20 cellular contexts compared by ENCODE assay signal in genomic region chr1:177165069-177165439, GRCh38. TPM values are rescaled to one million over a fixed set of nuclear protein-coding genes. Genes with fewer than 3 reads are reported as not detected.
DNase-seq lines count a peak whose midpoint lies in the region; ATAC-seq and TF ChIP-seq lines count a peak whose summit lies in the region.
"Had no signal": no experiment of that assay in that cellular context is flagged by ENCODE, and none has a peak within 500 bp of the region (broad histone marks: within the 10 kb centered on the region; RNA-seq: fewer than 3 reads in every experiment).

No MANE protein-coding gene starts in this region.

- peak overlapping the region; percentile 100 for H3K4me2 ChIP-seq in H9 (ENCODE audit: insufficient read depth, insufficient read length, low read length)

- no peak overlapping the region for H3K27ac Mint-ChIP-seq in H9
- no peak overlapping the region for H3K27ac Mint-ChIP-seq in glutamatergic neuron (ENCODE audit: unreplicated experiment)
- no peak overlapping the region for H3K27ac Mint-ChIP-seq in activated CD4-positive, alpha-beta T cell treated with anti-CD3 and anti-CD28 coated beads, Interleukin-2, amount 10 ng/mL, durations not matched to agents 7 days and 5 days
- H3K27ac Mint-ChIP-seq: activated CD4-positive, alpha-beta T cell treated with anti-CD3 and anti-CD28 coated beads for 36 hours; activated naive CD8-positive, alpha-beta T cell treated with anti-CD3 and anti-CD28 coated beads, Interleukin-2, amount 10 ng/mL, durations not matched to agents 7 days and 5 days; natural killer cell treated with Interleukin-12 subunit alpha and Interleukin-12 subunit beta and Interleukin-15 and Interleukin-18, amount 100 ng/mL, for 72 hours had no signal

- H2BK12ac ChIP-seq in H9 (ENCODE audit: insufficient read length, low read depth, low read length): no peak overlapping the region

- H3K4me3 Mint-ChIP-seq in H9: peak overlapping the region; percentile 81 to 93
- peak overlapping the region; percentile 95 for H3K4me3 Mint-ChIP-seq in glutamatergic neuron (ENCODE audit: unreplicated experiment)
- no peak overlapping the region for H3K4me3 Mint-ChIP-seq in activated CD4-positive, alpha-beta T cell treated with anti-CD3 and anti-CD28 coated beads, Interleukin-2, amount 10 ng/mL, durations not matched to agents 7 days and 5 days
- H3K4me3 Mint-ChIP-seq: activated CD4-positive, alpha-beta T cell treated with anti-CD3 and anti-CD28 coated beads for 36 hours; activated naive CD8-positive, alpha-beta T cell treated with anti-CD3 and anti-CD28 coated beads, Interleukin-2, amount 10 ng/mL, durations not matched to agents 7 days and 5 days; natural killer cell treated with Interleukin-12 subunit alpha and Interleukin-12 subunit beta and Interleukin-15 and Interleukin-18, amount 100 ng/mL, for 72 hours had no signal

- peak; percentile 37 for ATAC-seq in omental fat pad (ENCODE audit: low FRiP score)
- ATAC-seq in HG03095 (IDR thresholded peaks at IDR 0.05; ENCODE audit: unreplicated experiment): no peak
- no peak for ATAC-seq in GM19397 (IDR thresholded peaks at IDR 0.05; ENCODE audit: unreplicated experiment)
- ATAC-seq: activated CD4-positive, alpha-beta T cell treated with anti-CD3 and anti-CD28 coated beads for 36 hours; lower lobe of right lung; natural killer cell treated with Interleukin-12 subunit alpha and Interleukin-12 subunit beta and Interleukin-15 and Interleukin-18, amount 100 ng/mL, for 72 hours had no signal

- peaks cover 9 to 12% of the 10 kb centered on the region in 2 experiments for H3K4me1 Mint-ChIP-seq in H9
- no peaks in the 10 kb centered on the region for H3K4me1 Mint-ChIP-seq in glutamatergic neuron (ENCODE audit: low read depth, unreplicated experiment)
- no peaks in the 10 kb centered on the region for H3K4me1 Mint-ChIP-seq in activated CD4-positive, alpha-beta T cell treated with anti-CD3 and anti-CD28 coated beads, Interleukin-2, amount 10 ng/mL, durations not matched to agents 7 days and 5 days
- H3K4me1 Mint-ChIP-seq: activated naive CD8-positive, alpha-beta T cell treated with anti-CD3 and anti-CD28 coated beads, Interleukin-2, amount 10 ng/mL, durations not matched to agents 7 days and 5 days had no signal

- no peak overlapping the region for H3K18ac ChIP-seq in H9 (ENCODE audit: insufficient read length, low read depth, low read length)

- CTCF ChIA-PET in activated CD4-positive, alpha-beta T cell treated with anti-CD3 and anti-CD28 coated beads, Interleukin-2, amount 10 ng/mL, durations not matched to agents 7 days and 5 days (lab: Charles Lee): no interaction called here

- H2AK5ac ChIP-seq in H9 (ENCODE audit: insufficient read length, low read length): no peak overlapping the region

- no peak overlapping the region for H4K91ac ChIP-seq in H9 (ENCODE audit: insufficient read length, low read depth, low read length)

- no peaks in the 10 kb centered on the region for H3K4me1 ChIP-seq in H9 (ENCODE audit: insufficient read depth, low read length)
- no peaks in the 10 kb centered on the region for H3K4me1 ChIP-seq in ascending aorta
- H3K4me1 ChIP-seq: lower lobe of right lung had no signal

- no peaks in the 10 kb centered on the region for H3K9me3 Mint-ChIP-seq in H9
- no peaks in the 10 kb centered on the region for H3K9me3 Mint-ChIP-seq in glutamatergic neuron (ENCODE audit: unreplicated experiment)
- H3K9me3 Mint-ChIP-seq in activated CD4-positive, alpha-beta T cell treated with anti-CD3 and anti-CD28 coated beads, Interleukin-2, amount 10 ng/mL, durations not matched to agents 7 days and 5 days: no peaks in the 10 kb centered on the region
- H3K9me3 Mint-ChIP-seq: activated naive CD8-positive, alpha-beta T cell treated with anti-CD3 and anti-CD28 coated beads, Interleukin-2, amount 10 ng/mL, durations not matched to agents 7 days and 5 days had no signal

- H3K27me3 ChIP-seq in H9 (ENCODE audit: insufficient read depth, low read length) (peaks cover 24% of the 10 kb centered on the region), ascending aorta (peaks cover 11% of the 10 kb centered on the region)

- H3K36me3 Mint-ChIP-seq in H9 (ENCODE audit: insufficient read depth in 1 of 3, low read depth in 3 of 3) (peaks cover 0 to 5% (median 0%) of the 10 kb centered on the region in 3 experiments; a peak in 2 of 7 replicates), glutamatergic neuron (ENCODE audit: unreplicated experiment) (peaks cover 5% of the 10 kb centered on the region)
- no peaks in the 10 kb centered on the region for H3K36me3 Mint-ChIP-seq in activated CD4-positive, alpha-beta T cell treated with anti-CD3 and anti-CD28 coated beads, Interleukin-2, amount 10 ng/mL, durations not matched to agents 7 days and 5 days (ENCODE audit: low read depth)

- H3K79me2 ChIP-seq in H9 (ENCODE audit: insufficient read depth, low read length): no peaks in the 10 kb centered on the region

- no peak overlapping the region for H4K5ac ChIP-seq in H9 (ENCODE audit: insufficient read length, low read depth, low read length)

- POLR2A ChIA-PET in activated CD4-positive, alpha-beta T cell treated with anti-CD3 and anti-CD28 coated beads, Interleukin-2, amount 10 ng/mL, durations not matched to agents 7 days and 5 days (lab: Charles Lee): no interaction called here

- H3K23me2 ChIP-seq in H9 (ENCODE audit: insufficient read length, low read depth, low read length, poor library complexity, severe bottlenecking): peaks cover 11% of the 10 kb centered on the region

- H3K4me3 ChIP-seq in ascending aorta: peak overlapping the region; percentile 54 to 56

- no CpG with 5 or more reads among the region's 9 CpGs for WGBS in H9 (ENCODE audit: extremely low coverage, insufficient read length, low lambda C conversion rate)

- H3K9me3 ChIP-seq in H9 (ENCODE audit: control insufficient read depth, low read depth, low read length) (no peaks in the 10 kb centered on the region), ascending aorta (no peaks in the 10 kb centered on the region)
- H3K9me3 ChIP-seq: lower lobe of right lung, sigmoid colon had no signal

- H3K36me3 ChIP-seq in ascending aorta: no peaks in the 10 kb centered on the region
- H3K36me3 ChIP-seq: lower lobe of right lung, sigmoid colon had no signal

- no peak overlapping the region for H2BK120ac ChIP-seq in H9 (ENCODE audit: low read depth, low read length, poor library complexity, severe bottlenecking)

- intact Hi-C loops in ascending aorta (cut with DNase I): no loop called here

- no peak overlapping the region for H3K4ac ChIP-seq in H9 (ENCODE audit: low read depth, low read length)

- H4K8ac ChIP-seq in H9 (replicated peaks; ENCODE audit: insufficient read length, low read depth, low read length): no peak overlapping the region

- no peak overlapping the region for H3K56ac ChIP-seq in H9 (ENCODE audit: insufficient read length, low read depth, low read length)

- no peak overlapping the region for H2BK15ac ChIP-seq in H9 (ENCODE audit: low read depth, low read length)

- H3K23ac ChIP-seq in H9 (ENCODE audit: insufficient read length, low read depth, low read length): no peak overlapping the region

- H2BK5ac ChIP-seq in H9 (ENCODE audit: insufficient read length, low read length): no peak overlapping the region

- peaks cover 3% of the 10 kb centered on the region; the same call in 1 of the 2 replicates for H3K27me3 Mint-ChIP-seq in H9 (ENCODE audit: low read depth)
- H3K27me3 Mint-ChIP-seq in glutamatergic neuron (ENCODE audit: unreplicated experiment): peaks cover 9% of the 10 kb centered on the region
- peaks cover 21% of the 10 kb centered on the region for H3K27me3 Mint-ChIP-seq in activated CD4-positive, alpha-beta T cell treated with anti-CD3 and anti-CD28 coated beads, Interleukin-2, amount 10 ng/mL, durations not matched to agents 7 days and 5 days

- no peaks in the 10 kb centered on the region for H4K20me1 ChIP-seq in H9 (ENCODE audit: control insufficient read depth, insufficient read depth, insufficient read length)

- no peaks in the 10 kb centered on the region for H3K79me1 ChIP-seq in H9 (ENCODE audit: insufficient read depth, low read depth, low read length, poor library complexity, severe bottlenecking)

- H2AFZ ChIP-seq in H9 (ENCODE audit: low read length): peak overlapping the region; percentile 81

- H3K27ac ChIP-seq in H9 (ENCODE audit: insufficient read length, low read depth, low read length) (no peak overlapping the region), ascending aorta (no peak overlapping the region)
- H3K27ac ChIP-seq: C4-2B, lower lobe of right lung, sigmoid colon had no signal

- H3T11ph ChIP-seq in H9 (ENCODE audit: low read length): no peak overlapping the region

- H3K14ac ChIP-seq in H9 (ENCODE audit: insufficient read depth, low read length): no peak overlapping the region

- DNase-seq in H9: no peak
- DNase-seq in ascending aorta (ENCODE audit: low spot score in 2 of 2): no peak
- DNase-seq in glutamatergic neuron: no peak
- DNase-seq in omental fat pad (ENCODE audit: low spot score): no peak
- no peak for DNase-seq in NCI-H510A treated with DMSO at 0.1 percent for 48 hours (lab: John Stamatoyannopoulos, UW)
- DNase-seq in activated CD4-positive, alpha-beta T cell treated with anti-CD3 and anti-CD28 coated beads, Interleukin-2, amount 10 ng/mL, durations not matched to agents 7 days and 5 days: no peak
- DNase-seq: activated CD4-positive, alpha-beta T cell treated with anti-CD3 and anti-CD28 coated beads for 36 hours; activated naive CD8-positive, alpha-beta T cell treated with anti-CD3 and anti-CD28 coated beads, Interleukin-2, amount 10 ng/mL, durations not matched to agents 7 days and 5 days; activated T-cell treated with anti-CD3 and anti-CD28 coated beads for 4 hours; lower lobe of right lung; SHP77; sigmoid colon; stimulated activated naive CD4-positive, alpha-beta T cell had no signal

- H2BK20ac ChIP-seq in H9 (ENCODE audit: low read depth, low read length, poor library complexity, severe bottlenecking): no peak overlapping the region

- H3K9ac ChIP-seq in H9 (ENCODE audit: extremely low read depth, insufficient read length, low read length): peak overlapping the region; percentile 7

- no peak for TF ChIP-seq CTCF in H9 (conservative IDR thresholded peaks at IDR 0.05)
- no peak for TF ChIP-seq CTCF in ascending aorta (IDR thresholded peaks at IDR 0.05)
- no peak for TF ChIP-seq CTCF in glutamatergic neuron (IDR thresholded peaks at IDR 0.05; ENCODE audit: partially characterized antibody, unreplicated experiment)
- no peak for TF ChIP-seq CTCF in omental fat pad (IDR thresholded peaks at IDR 0.05)

RNA-seq across cellular contexts. Expression of gene ASTN1, which starts 0.5 kb away (rescaled TPM):
- total RNA-seq in H9 (2021) (0.94 and 0.98 TPM in 2 replicates), ascending aorta (0.32 TPM), glutamatergic neuron (ENCODE audit: unreplicated experiment) (7.7 TPM), omental fat pad (1 to 10 TPM in 2 of 4 donors, under 1 TPM in 2; 0.13 to 3.7 (median 0.84) TPM)
- total RNA-seq in activated CD4-positive, alpha-beta T cell treated with anti-CD3 and anti-CD28 coated beads, Interleukin-2, amount 10 ng/mL, durations not matched to agents 7 days and 5 days: not detected
- total RNA-seq: activated CD4-positive, alpha-beta T cell treated with anti-CD3 and anti-CD28 coated beads for 36 hours; activated naive CD8-positive, alpha-beta T cell treated with anti-CD3 and anti-CD28 coated beads, Interleukin-2, amount 10 ng/mL, durations not matched to agents 7 days and 5 days; chondrocyte; natural killer cell treated with Interleukin-12 subunit alpha and Interleukin-12 subunit beta and Interleukin-15 and Interleukin-18, amount 100 ng/mL, for 72 hours; T-helper 2 cell treated with Interferon-gamma antibody and Interleukin-4, amounts not matched to agents 100 ng/mL and 5 ng/mL, for 36 hours had no signal

RNA-seq across cellular contexts. Expression of gene BRINP2, which starts 5.7 kb away (rescaled TPM):
- total RNA-seq in H9 (2021) (not detected in 2 replicates), ascending aorta (0.11 TPM), glutamatergic neuron (ENCODE audit: unreplicated experiment) (1.7 TPM), omental fat pad (1 to 10 TPM in 1 of 4 donors, under 1 TPM in 3; 0.16 to 2.4 (median 0.40) TPM)
- total RNA-seq in activated CD4-positive, alpha-beta T cell treated with anti-CD3 and anti-CD28 coated beads, Interleukin-2, amount 10 ng/mL, durations not matched to agents 7 days and 5 days: not detected
- total RNA-seq: activated CD4-positive, alpha-beta T cell treated with anti-CD3 and anti-CD28 coated beads for 36 hours; activated naive CD8-positive, alpha-beta T cell treated with anti-CD3 and anti-CD28 coated beads, Interleukin-2, amount 10 ng/mL, durations not matched to agents 7 days and 5 days; chondrocyte; epithelial cell of proximal tubule; lower lobe of right lung; natural killer cell treated with Interleukin-12 subunit alpha and Interleukin-12 subunit beta and Interleukin-15 and Interleukin-18, amount 100 ng/mL, for 72 hours; T-helper 2 cell treated with Interferon-gamma antibody and Interleukin-4, amounts not matched to agents 100 ng/mL and 5 ng/mL, for 36 hours had no signal
